Comparison of ENCODE assay signal across 32 cellular contexts in genomic region chr13:29039212-29039611, GRCh38.
"Had no signal": no experiment of that assay in that cellular context is flagged by ENCODE, and none has a peak within 500 bp of the region (broad histone marks: within the 10 kb centered on the region; RNA-seq: fewer than 3 reads in every experiment).

No MANE protein-coding gene starts in this region.

- H3K4me3 Mint-ChIP-seq: activated B cell treated with CpG ODN at 0.5 μM for 24 hours; activated CD8-positive, alpha-beta T cell treated with anti-CD3 and anti-CD28 coated beads for 36 hours; activated naive CD4-positive, alpha-beta T cell treated with anti-CD3 and anti-CD28 coated beads, Interleukin-2, amount 10 ng/mL, durations not matched to agents 7 days and 5 days; activated naive CD8-positive, alpha-beta T cell treated with anti-CD3 and anti-CD28 coated beads, Interleukin-2, amount 10 ng/mL, durations not matched to agents 7 days and 5 days; activated T-cell treated with anti-CD3 and anti-CD28 coated beads, Interleukin-2, amount 50 U/mL, for 4 hours; activated T-helper 17 cell treated with anti-CD3 and anti-CD28 coated beads, Interleukin-2, amount 50 U/mL, for 72 hours; central memory CD8-positive, alpha-beta T cell; dendritic cell treated with granulocyte-macrophage colony-stimulating factor and Interleukin-4, amounts not matched to agents 40 ng/mL and 50 ng/mL, for 4 days; T-cell; T-helper 1 cell treated with Interleukin-12 subunit alpha and Interleukin-12 subunit beta and Interleukin-4 antibody, amounts not matched to agents 30 μg/mL and 1 μg/mL, for 36 hours; T-helper 2 cell treated with Interferon-gamma antibody and Interleukin-4, amounts not matched to agents 5 μg/mL and 100 μg/mL, for 36 hours had no signal

- H3K4me3 ChIP-seq: coronary artery, dorsolateral prefrontal cortex, esophagus squamous epithelium, gastroesophageal sphincter, heart right ventricle had no signal

- H3K4me1 Mint-ChIP-seq: activated B cell treated with CpG ODN at 0.5 μM for 24 hours; activated naive CD4-positive, alpha-beta T cell treated with anti-CD3 and anti-CD28 coated beads, Interleukin-2, amount 10 ng/mL, durations not matched to agents 7 days and 5 days; activated naive CD8-positive, alpha-beta T cell treated with anti-CD3 and anti-CD28 coated beads, Interleukin-2, amount 10 ng/mL, durations not matched to agents 7 days and 5 days; central memory CD8-positive, alpha-beta T cell; T-cell had no signal

- H3K27me3 Mint-ChIP-seq: activated B cell treated with CpG ODN at 0.5 μM for 24 hours; activated CD8-positive, alpha-beta T cell treated with anti-CD3 and anti-CD28 coated beads for 36 hours; activated naive CD4-positive, alpha-beta T cell treated with anti-CD3 and anti-CD28 coated beads, Interleukin-2, amount 10 ng/mL, durations not matched to agents 7 days and 5 days; activated T-helper 17 cell treated with anti-CD3 and anti-CD28 coated beads, Interleukin-2, amount 50 U/mL, for 72 hours; central memory CD8-positive, alpha-beta T cell; dendritic cell treated with granulocyte-macrophage colony-stimulating factor and Interleukin-4, amounts not matched to agents 40 ng/mL and 50 ng/mL, for 4 days; T-cell had no signal

- H3K36me3 ChIP-seq: brain microvascular endothelial cell, esophagus squamous epithelium, gastroesophageal sphincter, heart right ventricle, WERI-Rb-1 had no signal

- H3K27me3 ChIP-seq: brain microvascular endothelial cell, dorsolateral prefrontal cortex, esophagus squamous epithelium, gastroesophageal sphincter, heart right ventricle had no signal

- H3K27ac Mint-ChIP-seq: activated B cell treated with CpG ODN at 0.5 μM for 24 hours; activated CD8-positive, alpha-beta T cell treated with anti-CD3 and anti-CD28 coated beads for 36 hours; activated naive CD4-positive, alpha-beta T cell treated with anti-CD3 and anti-CD28 coated beads, Interleukin-2, amount 10 ng/mL, durations not matched to agents 7 days and 5 days; activated naive CD4-positive, alpha-beta T cell treated with anti-CD3 and anti-CD28 coated beads, Interleukin-2, amount 50 U/mL, for 72 hours; activated naive CD8-positive, alpha-beta T cell treated with anti-CD3 and anti-CD28 coated beads, Interleukin-2, amount 10 ng/mL, durations not matched to agents 7 days and 5 days; activated T-helper 17 cell treated with anti-CD3 and anti-CD28 coated beads, Interleukin-2, amount 50 U/mL, for 72 hours; dendritic cell treated with granulocyte-macrophage colony-stimulating factor and Interleukin-4, amounts not matched to agents 40 ng/mL and 50 ng/mL, for 4 days; T-cell; T-helper 1 cell treated with Interleukin-12 subunit alpha and Interleukin-12 subunit beta and Interleukin-4 antibody, amounts not matched to agents 30 μg/mL and 1 μg/mL, for 36 hours; T-helper 2 cell treated with Interferon-gamma antibody and Interleukin-4, amounts not matched to agents 5 μg/mL and 100 μg/mL, for 36 hours had no signal

- ATAC-seq: activated CD4-positive, CD25-positive, alpha-beta regulatory T cell treated with anti-CD3 and anti-CD28 coated beads, Interleukin-2, amount 50 U/mL, for 24 hours; activated CD8-positive, alpha-beta T cell treated with anti-CD3 and anti-CD28 coated beads for 36 hours; activated naive CD4-positive, alpha-beta T cell treated with anti-CD3 and anti-CD28 coated beads, Interleukin-2, amount 50 U/mL, for 72 hours; activated T-cell treated with anti-CD3 and anti-CD28 coated beads, Interleukin-2, amount 50 U/mL, for 4 hours; activated T-helper 17 cell treated with anti-CD3 and anti-CD28 coated beads, Interleukin-2, amount 50 U/mL, for 72 hours; gastroesophageal sphincter had no signal

- DNase-seq: activated B cell treated with CpG ODN at 0.5 μM for 24 hours; activated CD4-positive, alpha-beta T cell treated with anti-CD3 and anti-CD28 coated beads for 48 hours; activated CD4-positive, alpha-beta T cell treated with anti-CD3 and anti-CD28 coated beads, Interleukin-2, amount 50 U/mL, for 1 hour; activated CD4-positive, alpha-beta T cell treated with anti-CD3 and anti-CD28 coated beads, Interleukin-2, amount 50 U/mL, for 48 hours; activated CD8-positive, alpha-beta memory T cell treated with anti-CD3 and anti-CD28 coated beads for 24 hours; activated CD8-positive, alpha-beta T cell treated with anti-CD3 and anti-CD28 coated beads for 36 hours; activated effector memory CD4-positive, alpha-beta T cell treated with Interleukin-2 at 50 U/mL for 16 hours; activated naive CD4-positive, alpha-beta T cell; activated naive CD4-positive, alpha-beta T cell treated with anti-CD3 and anti-CD28 coated beads, Interleukin-2, amount 10 ng/mL, durations not matched to agents 7 days and 5 days; activated naive CD8-positive, alpha-beta T cell treated with anti-CD3 and anti-CD28 coated beads, Interleukin-2, amount 10 ng/mL, durations not matched to agents 7 days and 5 days; activated T-cell treated with anti-CD3 and anti-CD28 coated beads, Interleukin-2, amount 50 U/mL, for 4 hours; brain microvascular endothelial cell; dorsolateral prefrontal cortex; effector memory CD4-positive, alpha-beta T cell; erythroblast; esophagus squamous epithelium; foreskin melanocyte; heart right ventricle; T-cell; T1000; WERI-Rb-1 had no signal

- H3K27ac ChIP-seq: brain microvascular endothelial cell, coronary artery, dorsolateral prefrontal cortex, esophagus squamous epithelium, gastroesophageal sphincter, heart right ventricle, WERI-Rb-1 had no signal

- H3K4me1 ChIP-seq: esophagus squamous epithelium, gastroesophageal sphincter, heart right ventricle had no signal

- H3K36me3 Mint-ChIP-seq: activated naive CD4-positive, alpha-beta T cell treated with anti-CD3 and anti-CD28 coated beads, Interleukin-2, amount 10 ng/mL, durations not matched to agents 7 days and 5 days; activated naive CD4-positive, alpha-beta T cell treated with anti-CD3 and anti-CD28 coated beads, Interleukin-2, amount 50 U/mL, for 72 hours; activated naive CD8-positive, alpha-beta T cell treated with anti-CD3 and anti-CD28 coated beads, Interleukin-2, amount 10 ng/mL, durations not matched to agents 7 days and 5 days; T-cell had no signal

- FAIRE-seq: astrocyte, bronchial epithelial cell had no signal
